ENCODE assay signal across 11 cellular contexts in genomic region chr15:74893627-74894026, GRCh38.
DNase-seq lines count a peak whose midpoint lies in the region; ATAC-seq lines count a peak whose summit lies in the region.
"Had no signal": no experiment of that assay in that cellular context is flagged by ENCODE, and none has a peak within 500 bp of the region (broad histone marks: within the 10 kb centered on the region; RNA-seq: fewer than 3 reads in every experiment).

No MANE protein-coding gene starts in this region.

- H3K4me1 Mint-ChIP-seq in effector memory CD8-positive, alpha-beta T cell (ENCODE audit: low read depth in 2 of 2): peaks cover 29 to 35% of the 10 kb centered on the region in 2 donors

- peak overlapping the region; percentile 78 to 81 for H3K4me3 Mint-ChIP-seq in effector memory CD8-positive, alpha-beta T cell
- H3K4me3 Mint-ChIP-seq: WTC11 had no signal

- no peaks in the 10 kb centered on the region for H3K27me3 Mint-ChIP-seq in effector memory CD8-positive, alpha-beta T cell

- H3K27ac Mint-ChIP-seq in effector memory CD8-positive, alpha-beta T cell: peak overlapping the region; percentile 96
- H3K27ac Mint-ChIP-seq: WTC11 had no signal

- peak in 4 of 6 experiments; percentile 25 to 71 (median 64) for DNase-seq in stimulated activated naive CD4-positive, alpha-beta T cell (lab: John Stamatoyannopoulos, UW)
- no peak for DNase-seq in stimulated activated naive CD4-positive, alpha-beta T cell treated with Interleukin-2 at 50 U/mL for 16 hours (lab: John Stamatoyannopoulos, UW)
- DNase-seq in activated CD4-positive, alpha-beta T cell treated with anti-CD3 and anti-CD28 coated beads, Interleukin-2, amount 50 U/mL, for 1 hour: peak; percentile 25
- peak; percentile 14 to 27 (median 23) for DNase-seq in effector memory CD8-positive, alpha-beta T cell
- DNase-seq in OCI-M2 (lab: John Stamatoyannopoulos, UW; ENCODE audit: unreplicated experiment) (no peak), NCI-H774 (lab: John Stamatoyannopoulos, UW) (no peak)
- DNase-seq: foreskin keratinocyte, KBM-7, NCI-H1092 treated with DMSO at 0.1 percent for 48 hours had no signal

- ATAC-seq in effector memory CD8-positive, alpha-beta T cell (replicated peaks): peak; percentile 68
- ATAC-seq in HG03139 (IDR thresholded peaks at IDR 0.05; ENCODE audit: unreplicated experiment): no peak
- ATAC-seq: foreskin keratinocyte, WTC11 had no signal

- H3K9me3 Mint-ChIP-seq in effector memory CD8-positive, alpha-beta T cell: no peaks in the 10 kb centered on the region
- H3K9me3 Mint-ChIP-seq: WTC11 had no signal

- peaks cover 16% of the 10 kb centered on the region for H3K36me3 Mint-ChIP-seq in effector memory CD8-positive, alpha-beta T cell (ENCODE audit: insufficient read depth)

Comparison
In these comparisons a context has a peak if more than half of its experiments do, and no peak if none do; other contexts are left out.
1. DNase-seq: peak in stimulated activated naive CD4-positive, alpha-beta T cell (4 of 6), activated CD4-positive, alpha-beta T cell treated with anti-CD3 and anti-CD28 coated beads, Interleukin-2, amount 50 U/mL, for 1 hour (single experiment) and effector memory CD8-positive, alpha-beta T cell (3 of 3); none in stimulated activated naive CD4-positive, alpha-beta T cell treated with Interleukin-2 at 50 U/mL for 16 hours (single experiment), OCI-M2 (single experiment) and NCI-H774 (single experiment).